In genomic region chr11:46700251-46701077, GRCh38 we compare ENCODE assay signal across 8 cellular contexts. TPM values are rescaled to one million over a fixed set of nuclear protein-coding genes. Genes with fewer than 3 reads are reported as not detected.
DNase-seq lines count a peak whose midpoint lies in the region; ATAC-seq and TF ChIP-seq lines count a peak whose summit lies in the region.

Gene ARHGAP1 (minus strand): TSS chr11:46700619. CDS start chr11:46696107, 4,512 bp downstream.
Gene ZNF408 (plus strand): TSS chr11:46701031. CDS start chr11:46701048, 17 bp downstream.

- H3K9me3 ChIP-seq in WERI-Rb-1 (ENCODE audit: severe bottlenecking) = no peaks in the 10 kb centered on the region
- no peaks in the 10 kb centered on the region for H3K9me3 ChIP-seq in mammary epithelial cell (replicated peaks; ENCODE audit: insufficient read depth, low read length)
- no peaks in the 10 kb centered on the region for H3K9me3 ChIP-seq in iPS-20b (ENCODE audit: insufficient read depth, low read depth, low read length)

- DNase-seq in ACHN (peak; percentile 97), NCI-H2227 (lab: John Stamatoyannopoulos, UW; ENCODE audit: unreplicated experiment) (peak; percentile 99), WERI-Rb-1 (peak; percentile 99), mammary epithelial cell (peak; percentile 98)

- WGBS in mammary epithelial cell (ENCODE audit: low coverage, missing lambda C conversion rate) = under 1% methylated on average over 21 of the region's 44 CpGs

- H3K79me2 ChIP-seq in mammary epithelial cell (ENCODE audit: insufficient read depth, low read length) = peaks cover 91% of the 10 kb centered on the region

- in situ Hi-C loops in ACHN (cut with HindIII; ENCODE audit: low pct_ligation_motif_present, low pct_unique_long_range_greater_than_20kb, low sequenced_read_pairs) (no loop called here), mammary epithelial cell (cut with MboI; ENCODE audit: low sequenced_read_pairs in 2 of 2) (no loop called here)

- CTCF ChIA-PET in mammary epithelial cell (lab: Charles Lee; ENCODE audit: low non-redundant PET) = no interaction called here

- no peaks in the 10 kb centered on the region for H4K20me1 ChIP-seq in mammary epithelial cell (ENCODE audit: insufficient read depth, low read length)

- intact Hi-C loops in mammary epithelial cell (cut with micrococcal nuclease) = loop anchor here (1.0 kb wide), 1 partner anchor 13 kb away; no protein-coding TSS in a partner anchor

- H2AFZ ChIP-seq in mammary epithelial cell (ENCODE audit: low read depth, low read length) = peak within 1 kb of the TSS; percentile 100

- dilution Hi-C loops in mammary epithelial cell (cut with HindIII; ENCODE audit: low sequenced_read_pairs) = loop anchor here (5.0 kb wide), 1 partner anchor 37 kb away; no protein-coding TSS in a partner anchor

- peak within 1 kb of the TSS; percentile 79 for H3K4me2 ChIP-seq in mammary epithelial cell (ENCODE audit: insufficient read depth, low read depth, low read length)

- peak within 1 kb of the TSS; percentile 99 for H3K27ac ChIP-seq in WERI-Rb-1
- H3K27ac ChIP-seq in mammary epithelial cell (ENCODE audit: insufficient read depth, low read depth, low read length) = peak within 1 kb of the TSS; percentile 91
- H3K27ac ChIP-seq in iPS-20b (ENCODE audit: low read length) = peak within 1 kb of the TSS; percentile 95
- H3K27ac ChIP-seq in skin epidermis = peak within 1 kb of the TSS; percentile 88 to 100 (median 95)

- H3K27me3 ChIP-seq in WERI-Rb-1 (ENCODE audit: insufficient read depth, low read depth, severe bottlenecking) (no peaks in the 10 kb centered on the region), mammary epithelial cell (ENCODE audit: insufficient read depth, low read length) (no peaks in the 10 kb centered on the region), iPS-20b (ENCODE audit: insufficient read depth, low read length) (no peaks in the 10 kb centered on the region)

- BruUV-seq in mammary epithelial cell (replicated peaks; lab: Mats Ljungman, UMichigan) = no TSS peak

- TF ChIP-seq CTCF in WERI-Rb-1 (IDR thresholded peaks at IDR 0.05; ENCODE audit: low read depth, low read length) (no peak), mammary epithelial cell (conservative IDR thresholded peaks at IDR 0.05 in 1 of 2, IDR thresholded peaks at IDR 0.05 in 1 of 2; ENCODE audit: extremely low read depth in 1 of 2, insufficient read depth in 1 of 2, low read depth in 1 of 2, low read length in 2 of 2) (no peak)

- H3K4me1 ChIP-seq in mammary epithelial cell (ENCODE audit: insufficient read depth, low read length) (peaks cover 7% of the 10 kb centered on the region), iPS-20b (ENCODE audit: insufficient read depth, low read length) (no peaks in the 10 kb centered on the region; the same call in 1 of the 2 replicates)

- peak within 1 kb of the TSS; percentile 94 for H3K9ac ChIP-seq in mammary epithelial cell (ENCODE audit: insufficient read depth, low read length)
- peak within 1 kb of the TSS; percentile 95 for H3K9ac ChIP-seq in iPS-20b (ENCODE audit: low read depth, low read length)

- H3K4me3 ChIP-seq in WERI-Rb-1 (ENCODE audit: low read depth, low read length) (peak within 1 kb of the TSS; percentile 97), mammary epithelial cell (replicated peaks in 1 of 3; ENCODE audit: insufficient read depth in 1 of 3, low read depth in 2 of 3, low read length in 3 of 3) (peak within 1 kb of the TSS; percentile 81 to 97 (median 92)), iPS-20b (ENCODE audit: low read length) (peak within 1 kb of the TSS; percentile 82), skin epidermis (peak within 1 kb of the TSS; percentile 77 to 97 (median 90))

- H3K36me3 ChIP-seq in WERI-Rb-1 = peaks cover 38% of the 10 kb centered on the region
- peaks cover 16% of the 10 kb centered on the region for H3K36me3 ChIP-seq in mammary epithelial cell (ENCODE audit: insufficient read depth, low read length)
- peaks cover 38% of the 10 kb centered on the region for H3K36me3 ChIP-seq in iPS-20b (ENCODE audit: insufficient read depth, low read depth, low read length)

- ATAC-seq in GM18873 (IDR thresholded peaks at IDR 0.05; ENCODE audit: low FRiP score, unreplicated experiment) (peak; percentile 78), HG03139 (IDR thresholded peaks at IDR 0.05; ENCODE audit: unreplicated experiment) (peak; percentile 83)

RNA-seq across cellular contexts. Expression of gene ARHGAP1, which starts in this region (rescaled TPM):
- total RNA-seq in mammary epithelial cell = 100 to 1,000 TPM in 1 of 2 donors, 10 to 100 TPM in 1; 57.2 to 123 TPM
- polyA plus RNA-seq in mammary epithelial cell = 25.5 TPM
- polyA minus RNA-seq in mammary epithelial cell = 162 TPM

RNA-seq across cellular contexts. Expression of gene ZNF408, which starts in this region (rescaled TPM):
- 10 to 100 TPM; 12.6 to 15.2 TPM for total RNA-seq in mammary epithelial cell
- 7.2 TPM for polyA plus RNA-seq in mammary epithelial cell
- 5.7 TPM for polyA minus RNA-seq in mammary epithelial cell

Comparison
In these comparisons a context has a peak if more than half of its experiments do, and no peak if none do; other contexts are left out.
1. Peak in every context shown above with its lines: DNase-seq, ATAC-seq, H3K4me3 ChIP-seq and H3K27ac ChIP-seq.